ENCODE assay signal across 2 cellular contexts in the genomic region with DNA sequence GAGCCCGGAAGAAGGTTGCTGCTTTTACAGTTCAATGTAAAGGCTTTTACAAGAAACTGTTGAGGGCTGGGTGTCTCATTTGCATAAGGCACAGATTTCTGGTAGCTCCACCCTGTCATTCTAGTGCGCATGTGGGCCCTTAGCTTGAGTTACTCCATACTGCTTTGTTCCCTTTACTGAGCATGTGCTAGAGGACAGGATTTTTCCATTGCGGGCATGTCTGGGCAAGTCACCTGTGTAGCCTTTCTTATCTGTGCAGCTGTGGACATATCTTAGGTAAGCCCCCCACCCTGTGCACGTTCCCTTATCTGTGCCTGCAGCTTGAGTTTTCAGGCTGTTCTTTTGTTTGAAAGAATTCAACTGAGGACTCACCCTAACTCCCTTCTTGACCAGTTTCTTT.
TF ChIP-seq lines count a peak whose summit lies in the region.

No MANE protein-coding gene starts in this region.

TF ChIP-seq in A549, 52 proteins besides CTCF, POLR2A, EP300 and RAD21:
- no peak for TF ChIP-seq HOXB5 (CRISPR knock-in tag; IDR thresholded peaks at IDR 0.05)
- TF ChIP-seq, protein P1, sequence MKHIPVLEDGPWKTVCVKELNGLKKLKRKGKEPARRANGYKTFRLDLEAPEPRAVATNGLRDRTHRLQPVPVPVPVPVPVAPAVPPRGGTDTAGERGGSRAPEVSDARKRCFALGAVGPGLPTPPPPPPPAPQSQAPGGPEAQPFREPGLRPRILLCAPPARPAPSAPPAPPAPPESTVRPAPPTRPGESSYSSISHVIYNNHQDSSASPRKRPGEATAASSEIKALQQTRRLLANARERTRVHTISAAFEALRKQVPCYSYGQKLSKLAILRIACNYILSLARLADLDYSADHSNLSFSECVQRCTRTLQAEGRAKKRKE (CRISPR knock-in tag; IDR thresholded peaks at IDR 0.05; ENCODE audit: low read depth) = no peak
- no peak for TF ChIP-seq MYC (IDR thresholded peaks at IDR 0.05; ENCODE audit: borderline replicate concordance, low read length)
- TF ChIP-seq SMC3 (IDR thresholded peaks at IDR 0.05) = no peak
- TF ChIP-seq CHD4 (IDR thresholded peaks at IDR 0.05; ENCODE audit: borderline replicate concordance) = no peak
- TF ChIP-seq, protein P2, sequence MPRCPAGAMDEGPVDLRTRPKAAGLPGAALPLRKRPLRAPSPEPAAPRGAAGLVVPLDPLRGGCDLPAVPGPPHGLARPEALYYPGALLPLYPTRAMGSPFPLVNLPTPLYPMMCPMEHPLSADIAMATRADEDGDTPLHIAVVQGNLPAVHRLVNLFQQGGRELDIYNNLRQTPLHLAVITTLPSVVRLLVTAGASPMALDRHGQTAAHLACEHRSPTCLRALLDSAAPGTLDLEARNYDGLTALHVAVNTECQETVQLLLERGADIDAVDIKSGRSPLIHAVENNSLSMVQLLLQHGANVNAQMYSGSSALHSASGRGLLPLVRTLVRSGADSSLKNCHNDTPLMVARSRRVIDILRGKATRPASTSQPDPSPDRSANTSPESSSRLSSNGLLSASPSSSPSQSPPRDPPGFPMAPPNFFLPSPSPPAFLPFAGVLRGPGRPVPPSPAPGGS (IDR thresholded peaks at IDR 0.05) = no peak
- no peak for TF ChIP-seq CBX2 (IDR thresholded peaks at IDR 0.05; ENCODE audit: borderline replicate concordance, low read depth)
- TF ChIP-seq HDAC2 (IDR thresholded peaks at IDR 0.05) = no peak
- no peak for TF ChIP-seq HOXB13 (CRISPR knock-in tag; IDR thresholded peaks at IDR 0.05; ENCODE audit: low read depth)

TF ChIP-seq in GM23338, 12 proteins besides CTCF, POLR2A, EP300 and RAD21:
- TF ChIP-seq POLR2AphosphoS5 (IDR thresholded peaks at IDR 0.05; ENCODE audit: low read depth) = no peak
- no peak for TF ChIP-seq EZH2phosphoT487 (IDR thresholded peaks at IDR 0.05; ENCODE audit: unreplicated experiment)
- TF ChIP-seq, protein P3, sequence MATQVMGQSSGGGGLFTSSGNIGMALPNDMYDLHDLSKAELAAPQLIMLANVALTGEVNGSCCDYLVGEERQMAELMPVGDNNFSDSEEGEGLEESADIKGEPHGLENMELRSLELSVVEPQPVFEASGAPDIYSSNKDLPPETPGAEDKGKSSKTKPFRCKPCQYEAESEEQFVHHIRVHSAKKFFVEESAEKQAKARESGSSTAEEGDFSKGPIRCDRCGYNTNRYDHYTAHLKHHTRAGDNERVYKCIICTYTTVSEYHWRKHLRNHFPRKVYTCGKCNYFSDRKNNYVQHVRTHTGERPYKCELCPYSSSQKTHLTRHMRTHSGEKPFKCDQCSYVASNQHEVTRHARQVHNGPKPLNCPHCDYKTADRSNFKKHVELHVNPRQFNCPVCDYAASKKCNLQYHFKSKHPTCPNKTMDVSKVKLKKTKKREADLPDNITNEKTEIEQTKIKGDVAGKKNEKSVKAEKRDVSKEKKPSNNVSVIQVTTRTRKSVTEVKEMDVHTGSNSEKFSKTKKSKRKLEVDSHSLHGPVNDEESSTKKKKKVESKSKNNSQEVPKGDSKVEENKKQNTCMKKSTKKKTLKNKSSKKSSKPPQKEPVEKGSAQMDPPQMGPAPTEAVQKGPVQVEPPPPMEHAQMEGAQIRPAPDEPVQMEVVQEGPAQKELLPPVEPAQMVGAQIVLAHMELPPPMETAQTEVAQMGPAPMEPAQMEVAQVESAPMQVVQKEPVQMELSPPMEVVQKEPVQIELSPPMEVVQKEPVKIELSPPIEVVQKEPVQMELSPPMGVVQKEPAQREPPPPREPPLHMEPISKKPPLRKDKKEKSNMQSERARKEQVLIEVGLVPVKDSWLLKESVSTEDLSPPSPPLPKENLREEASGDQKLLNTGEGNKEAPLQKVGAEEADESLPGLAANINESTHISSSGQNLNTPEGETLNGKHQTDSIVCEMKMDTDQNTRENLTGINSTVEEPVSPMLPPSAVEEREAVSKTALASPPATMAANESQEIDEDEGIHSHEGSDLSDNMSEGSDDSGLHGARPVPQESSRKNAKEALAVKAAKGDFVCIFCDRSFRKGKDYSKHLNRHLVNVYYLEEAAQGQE (IDR thresholded peaks at IDR 0.05; ENCODE audit: unreplicated experiment) = no peak
- no peak for TF ChIP-seq STAT1 (IDR thresholded peaks at IDR 0.05; ENCODE audit: unreplicated experiment)
- TF ChIP-seq, protein P4, sequence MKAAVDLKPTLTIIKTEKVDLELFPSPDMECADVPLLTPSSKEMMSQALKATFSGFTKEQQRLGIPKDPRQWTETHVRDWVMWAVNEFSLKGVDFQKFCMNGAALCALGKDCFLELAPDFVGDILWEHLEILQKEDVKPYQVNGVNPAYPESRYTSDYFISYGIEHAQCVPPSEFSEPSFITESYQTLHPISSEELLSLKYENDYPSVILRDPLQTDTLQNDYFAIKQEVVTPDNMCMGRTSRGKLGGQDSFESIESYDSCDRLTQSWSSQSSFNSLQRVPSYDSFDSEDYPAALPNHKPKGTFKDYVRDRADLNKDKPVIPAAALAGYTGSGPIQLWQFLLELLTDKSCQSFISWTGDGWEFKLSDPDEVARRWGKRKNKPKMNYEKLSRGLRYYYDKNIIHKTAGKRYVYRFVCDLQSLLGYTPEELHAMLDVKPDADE (IDR thresholded peaks at IDR 0.05) = no peak
- no peak for TF ChIP-seq EZH2 (IDR thresholded peaks at IDR 0.05; ENCODE audit: low read depth, unreplicated experiment)
- TF ChIP-seq NANOG (IDR thresholded peaks at IDR 0.05; ENCODE audit: borderline replicate concordance) = no peak
- TF ChIP-seq, protein P5, sequence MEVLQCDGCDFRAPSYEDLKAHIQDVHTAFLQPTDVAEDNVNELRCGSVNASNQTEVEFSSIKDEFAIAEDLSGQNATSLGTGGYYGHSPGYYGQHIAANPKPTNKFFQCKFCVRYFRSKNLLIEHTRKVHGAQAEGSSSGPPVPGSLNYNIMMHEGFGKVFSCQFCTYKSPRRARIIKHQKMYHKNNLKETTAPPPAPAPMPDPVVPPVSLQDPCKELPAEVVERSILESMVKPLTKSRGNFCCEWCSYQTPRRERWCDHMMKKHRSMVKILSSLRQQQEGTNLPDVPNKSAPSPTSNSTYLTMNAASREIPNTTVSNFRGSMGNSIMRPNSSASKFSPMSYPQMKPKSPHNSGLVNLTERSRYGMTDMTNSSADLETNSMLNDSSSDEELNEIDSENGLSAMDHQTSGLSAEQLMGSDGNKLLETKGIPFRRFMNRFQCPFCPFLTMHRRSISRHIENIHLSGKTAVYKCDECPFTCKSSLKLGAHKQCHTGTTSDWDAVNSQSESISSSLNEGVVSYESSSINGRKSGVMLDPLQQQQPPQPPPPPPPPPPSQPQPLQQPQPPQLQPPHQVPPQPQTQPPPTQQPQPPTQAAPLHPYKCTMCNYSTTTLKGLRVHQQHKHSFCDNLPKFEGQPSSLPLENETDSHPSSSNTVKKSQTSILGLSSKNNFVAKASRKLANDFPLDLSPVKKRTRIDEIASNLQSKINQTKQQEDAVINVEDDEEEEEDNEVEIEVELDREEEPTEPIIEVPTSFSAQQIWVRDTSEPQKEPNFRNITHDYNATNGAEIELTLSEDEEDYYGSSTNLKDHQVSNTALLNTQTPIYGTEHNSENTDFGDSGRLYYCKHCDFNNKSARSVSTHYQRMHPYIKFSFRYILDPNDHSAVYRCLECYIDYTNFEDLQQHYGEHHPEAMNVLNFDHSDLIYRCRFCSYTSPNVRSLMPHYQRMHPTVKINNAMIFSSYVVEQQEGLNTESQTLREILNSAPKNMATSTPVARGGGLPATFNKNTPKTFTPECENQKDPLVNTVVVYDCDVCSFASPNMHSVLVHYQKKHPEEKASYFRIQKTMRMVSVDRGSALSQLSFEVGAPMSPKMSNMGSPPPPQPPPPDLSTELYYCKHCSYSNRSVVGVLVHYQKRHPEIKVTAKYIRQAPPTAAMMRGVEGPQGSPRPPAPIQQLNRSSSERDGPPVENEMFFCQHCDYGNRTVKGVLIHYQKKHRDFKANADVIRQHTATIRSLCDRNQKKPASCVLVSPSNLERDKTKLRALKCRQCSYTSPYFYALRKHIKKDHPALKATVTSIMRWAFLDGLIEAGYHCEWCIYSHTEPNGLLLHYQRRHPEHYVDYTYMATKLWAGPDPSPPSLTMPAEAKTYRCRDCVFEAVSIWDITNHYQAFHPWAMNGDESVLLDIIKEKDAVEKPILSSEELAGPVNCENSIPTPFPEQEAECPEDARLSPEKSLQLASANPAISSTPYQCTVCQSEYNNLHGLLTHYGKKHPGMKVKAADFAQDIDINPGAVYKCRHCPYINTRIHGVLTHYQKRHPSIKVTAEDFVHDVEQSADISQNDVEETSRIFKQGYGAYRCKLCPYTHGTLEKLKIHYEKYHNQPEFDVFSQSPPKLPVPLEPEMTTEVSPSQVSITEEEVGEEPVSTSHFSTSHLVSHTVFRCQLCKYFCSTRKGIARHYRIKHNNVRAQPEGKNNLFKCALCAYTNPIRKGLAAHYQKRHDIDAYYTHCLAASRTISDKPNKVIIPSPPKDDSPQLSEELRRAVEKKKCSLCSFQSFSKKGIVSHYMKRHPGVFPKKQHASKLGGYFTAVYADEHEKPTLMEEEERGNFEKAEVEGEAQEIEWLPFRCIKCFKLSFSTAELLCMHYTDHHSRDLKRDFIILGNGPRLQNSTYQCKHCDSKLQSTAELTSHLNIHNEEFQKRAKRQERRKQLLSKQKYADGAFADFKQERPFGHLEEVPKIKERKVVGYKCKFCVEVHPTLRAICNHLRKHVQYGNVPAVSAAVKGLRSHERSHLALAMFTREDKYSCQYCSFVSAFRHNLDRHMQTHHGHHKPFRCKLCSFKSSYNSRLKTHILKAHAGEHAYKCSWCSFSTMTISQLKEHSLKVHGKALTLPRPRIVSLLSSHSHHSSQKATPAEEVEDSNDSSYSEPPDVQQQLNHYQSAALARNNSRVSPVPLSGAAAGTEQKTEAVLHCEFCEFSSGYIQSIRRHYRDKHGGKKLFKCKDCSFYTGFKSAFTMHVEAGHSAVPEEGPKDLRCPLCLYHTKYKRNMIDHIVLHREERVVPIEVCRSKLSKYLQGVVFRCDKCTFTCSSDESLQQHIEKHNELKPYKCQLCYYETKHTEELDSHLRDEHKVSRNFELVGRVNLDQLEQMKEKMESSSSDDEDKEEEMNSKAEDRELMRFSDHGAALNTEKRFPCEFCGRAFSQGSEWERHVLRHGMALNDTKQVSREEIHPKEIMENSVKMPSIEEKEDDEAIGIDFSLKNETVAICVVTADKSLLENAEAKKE (CRISPR knock-in tag; IDR thresholded peaks at IDR 0.05) = no peak
- TF ChIP-seq ZNF331 (CRISPR knock-in tag; IDR thresholded peaks at IDR 0.05; ENCODE audit: low read depth) = no peak
TF ChIP-seq in GM23338: peak in this region for 0.
